ENCODE assay signal across 25 cellular contexts in the genomic region with DNA sequence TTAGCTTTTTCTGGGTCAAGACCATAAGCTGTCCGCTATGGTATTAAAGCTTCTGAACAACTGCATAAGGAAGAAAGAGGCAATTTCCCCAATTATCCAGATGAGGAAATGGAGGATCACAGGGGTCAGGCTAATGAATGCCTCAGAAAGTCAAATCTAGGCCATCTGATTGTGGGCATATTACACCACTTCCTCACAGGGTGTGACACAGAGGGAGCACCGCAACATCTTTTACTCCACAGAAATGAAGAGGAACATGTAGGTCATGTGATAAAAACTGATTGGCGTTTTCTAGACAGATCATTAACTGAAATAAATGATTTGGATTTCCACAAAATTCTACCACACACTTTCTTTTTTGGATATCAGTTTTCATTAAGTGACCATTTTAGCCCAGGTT.
A peak's percentile ranks its signal among the peaks of the same experiment; 100 is the strongest.
DNase-seq lines count a peak whose midpoint lies in the region; TF ChIP-seq lines count a peak whose summit lies in the region.
"Had no signal": no experiment of that assay in that cellular context is flagged by ENCODE, and none has a peak within 500 bp of the region (broad histone marks: within the 10 kb centered on the region; RNA-seq: fewer than 3 reads in every experiment).

No MANE protein-coding gene starts in this region.

- peaks cover 42% of the 10 kb centered on the region for H3K4me1 Mint-ChIP-seq in mesothelial cell of epicardium

- peaks cover 7% of the 10 kb centered on the region for H3K9me3 Mint-ChIP-seq in mesothelial cell of epicardium
- H3K9me3 Mint-ChIP-seq: activated CD4-positive, alpha-beta memory T cell treated with anti-CD3 and anti-CD28 coated beads for 36 hours had no signal

- H3K36me3 Mint-ChIP-seq in mesothelial cell of epicardium, result peaks cover 8% of the 10 kb centered on the region
- H3K36me3 Mint-ChIP-seq: activated CD4-positive, alpha-beta memory T cell treated with anti-CD3 and anti-CD28 coated beads for 36 hours; activated naive CD8-positive, alpha-beta T cell had no signal

- H3K27ac Mint-ChIP-seq in mesothelial cell of epicardium, result no peak overlapping the region
- H3K27ac Mint-ChIP-seq: activated CD4-positive, alpha-beta memory T cell treated with anti-CD3 and anti-CD28 coated beads for 36 hours; activated naive CD8-positive, alpha-beta T cell; activated T-helper 17 cell treated with anti-CD3 and anti-CD28 coated beads, Interleukin-2, amount 50 U/mL, for 72 hours had no signal

- peak; percentile 44 to 46 for DNase-seq in AML-193 (lab: John Stamatoyannopoulos, UW)
- peak; percentile 83 to 84 for DNase-seq in Kasumi-1 (lab: John Stamatoyannopoulos, UW)
- peak; percentile 46 for DNase-seq in SKM-1 (lab: John Stamatoyannopoulos, UW; ENCODE audit: unreplicated experiment)
- DNase-seq in iris pigment epithelial cell (ENCODE audit: low read depth), result peak; percentile 46
- DNase-seq in DMS153 treated with DMSO at 0.1 percent for 48 hours (lab: John Stamatoyannopoulos, UW; ENCODE audit: unreplicated experiment), result no peak
- DNase-seq in HuH-7 (ENCODE audit: low spot score), result no peak
- no peak for DNase-seq in hepatic stellate cell (ENCODE audit: low spot score)
- no peak for DNase-seq in mesothelial cell of epicardium (ENCODE audit: low spot score in 2 of 2, unreplicated experiment in 2 of 2)
- DNase-seq: activated CD4-positive, alpha-beta memory T cell treated with anti-CD3 and anti-CD28 coated beads for 36 hours; anterior cingulate cortex; BE2C; DMS79; effector memory CD4-positive, alpha-beta T cell; erythroblast; heart left ventricle; mammary epithelial cell; NCI-H1092 treated with DMSO at 0.1 percent for 48 hours; NCI-H187 treated with DMSO at 0.1 percent for 48 hours; NCI-H524 treated with DMSO at 0.1 percent for 48 hours; spleen; stimulated activated CD4-positive, alpha-beta T cell treated with anti-CD3 and anti-CD28 coated beads, Interleukin-2, amount 100 ng/mL, for 48 hours; T-helper 9 cell; transverse colon had no signal

- TF ChIP-seq CTCF in mesothelial cell of epicardium (IDR thresholded peaks at IDR 0.05; ENCODE audit: unreplicated experiment), result no peak

- H3K27me3 Mint-ChIP-seq in mesothelial cell of epicardium (ENCODE audit: low read depth), result no peaks in the 10 kb centered on the region
- H3K27me3 Mint-ChIP-seq: activated naive CD8-positive, alpha-beta T cell had no signal

- H3K4me3 Mint-ChIP-seq in mesothelial cell of epicardium, result no peak overlapping the region
- H3K4me3 Mint-ChIP-seq: activated CD4-positive, alpha-beta memory T cell treated with anti-CD3 and anti-CD28 coated beads for 36 hours; activated naive CD8-positive, alpha-beta T cell; activated T-helper 17 cell treated with anti-CD3 and anti-CD28 coated beads, Interleukin-2, amount 50 U/mL, for 72 hours had no signal

Comparison
In these comparisons a context has a peak if more than half of its experiments do, and no peak if none do; other contexts are left out.
1. DNase-seq: peak in AML-193 (2 of 2), Kasumi-1 (2 of 2), SKM-1 (single experiment) and iris pigment epithelial cell (single experiment); none in DMS153 treated with DMSO at 0.1 percent for 48 hours (single experiment), HuH-7 (single experiment), hepatic stellate cell (single experiment) and mesothelial cell of epicardium (0 of 2).